11 cellular contexts compared by ENCODE assay signal in genomic region chr2:234308073-234308813, GRCh38.
DNase-seq lines count a peak whose midpoint lies in the region; FAIRE-seq and TF ChIP-seq lines count a peak whose summit lies in the region.
"Had no signal": no experiment of that assay in that cellular context is flagged by ENCODE, and none has a peak within 500 bp of the region (broad histone marks: within the 10 kb centered on the region; RNA-seq: fewer than 3 reads in every experiment).

No MANE protein-coding gene starts in this region.

- H3K4me3 ChIP-seq in OCI-LY3 (ENCODE audit: low read length) = no peak overlapping the region
- H3K4me3 ChIP-seq in bronchial epithelial cell (ENCODE audit: low read depth, low read length) = no peak overlapping the region
- no peak overlapping the region for H3K4me3 ChIP-seq in skin epidermis
- no peak overlapping the region for H3K4me3 ChIP-seq in ascending aorta

- TF ChIP-seq CTCF in OCI-LY3 (IDR thresholded peaks at IDR 0.05; ENCODE audit: low read depth, low read length) = no peak
- TF ChIP-seq CTCF in bronchial epithelial cell (IDR thresholded peaks at IDR 0.05; ENCODE audit: insufficient read depth, low read length, severe bottlenecking) = no peak
- no peak for TF ChIP-seq CTCF in endothelial cell (IDR thresholded peaks at IDR 0.05; ENCODE audit: unreplicated experiment)
- no peak for TF ChIP-seq CTCF in ascending aorta (IDR thresholded peaks at IDR 0.05)

- no peaks in the 10 kb centered on the region for H3K36me3 ChIP-seq in OCI-LY3 (replicated peaks; ENCODE audit: low read depth, low read length)
- H3K36me3 ChIP-seq in bronchial epithelial cell (ENCODE audit: control insufficient read depth, insufficient read depth, low read length) = no peaks in the 10 kb centered on the region
- H3K36me3 ChIP-seq in ascending aorta = no peaks in the 10 kb centered on the region

- peak; percentile 55 for FAIRE-seq in bronchial epithelial cell (lab: Jason Lieb, UNC)

- no peak overlapping the region for H2AFZ ChIP-seq in OCI-LY3 (ENCODE audit: low read depth, low read length)

- H3K4me1 ChIP-seq in OCI-LY3 (ENCODE audit: low read length) = peaks cover 18% of the 10 kb centered on the region
- H3K4me1 ChIP-seq in ascending aorta = no peaks in the 10 kb centered on the region

- H3K4me1 Mint-ChIP-seq in endothelial cell (ENCODE audit: unreplicated experiment) = peaks cover 8% of the 10 kb centered on the region

- intact Hi-C loops in ascending aorta (cut with DNase I) = no loop called here

- H3K9me3 Mint-ChIP-seq in endothelial cell (ENCODE audit: unreplicated experiment) = no peaks in the 10 kb centered on the region

- DNase-seq in EH (ENCODE audit: low read depth) = peak; percentile 42
- DNase-seq in bronchial epithelial cell (ENCODE audit: low read depth) = no peak
- no peak for DNase-seq in endothelial cell (ENCODE audit: low spot score)
- DNase-seq in DMS 273 (lab: John Stamatoyannopoulos, UW; ENCODE audit: unreplicated experiment) = no peak
- no peak for DNase-seq in HCEC 1CT
- no peak for DNase-seq in ascending aorta (ENCODE audit: low spot score in 2 of 2)
- DNase-seq: NCI-H446, T1000 had no signal

- H3K36me3 Mint-ChIP-seq in endothelial cell (ENCODE audit: low read depth, unreplicated experiment) = no peaks in the 10 kb centered on the region

- H3K27ac ChIP-seq in OCI-LY3 (ENCODE audit: low read length) (peak overlapping the region; percentile 50), skin epidermis (peak overlapping the region in 18 of 21 experiments; percentile 7 to 80 (median 60)), ascending aorta (no peak overlapping the region)

- peak overlapping the region; percentile 60 for H3K4me2 ChIP-seq in OCI-LY3 (ENCODE audit: low read length)

- no peaks in the 10 kb centered on the region for H4K20me1 ChIP-seq in OCI-LY3 (ENCODE audit: insufficient read depth, low read length)

- peaks cover 11% of the 10 kb centered on the region; the same call in 1 of the 2 replicates for H3K9me3 ChIP-seq in OCI-LY3 (ENCODE audit: insufficient read depth, low read length)
- no peaks in the 10 kb centered on the region for H3K9me3 ChIP-seq in ascending aorta

- no peaks in the 10 kb centered on the region for H3K79me2 ChIP-seq in OCI-LY3 (ENCODE audit: low read length)

- no peaks in the 10 kb centered on the region for H3K27me3 Mint-ChIP-seq in endothelial cell (ENCODE audit: unreplicated experiment)
- H3K27me3 Mint-ChIP-seq: progenitor cell of endocrine pancreas had no signal

- H3K9ac ChIP-seq in OCI-LY3 (ENCODE audit: low read length) = no peak overlapping the region

- H3K27me3 ChIP-seq in OCI-LY3 (ENCODE audit: low read depth, low read length) (peaks cover 27% of the 10 kb centered on the region), bronchial epithelial cell (ENCODE audit: control insufficient read depth, insufficient read depth, low read length) (no peaks in the 10 kb centered on the region), ascending aorta (no peaks in the 10 kb centered on the region)

- no peak overlapping the region for H3K4me3 Mint-ChIP-seq in endothelial cell (ENCODE audit: unreplicated experiment)

- H3K27ac Mint-ChIP-seq in endothelial cell (ENCODE audit: unreplicated experiment) = no peak overlapping the region
- H3K27ac Mint-ChIP-seq: progenitor cell of endocrine pancreas had no signal

Comparison
In these comparisons a context has a peak if more than half of its experiments do, and no peak if none do; other contexts are left out.
1. H3K27ac ChIP-seq: peak in OCI-LY3 (single experiment) and skin epidermis (18 of 21); none in ascending aorta (0 of 2).